Comparison of ENCODE assay signal across 18 cellular contexts in genomic region chr3:195468841-195469240, GRCh38. TPM values are rescaled to one million over a fixed set of nuclear protein-coding genes. Genes with fewer than 3 reads are reported as not detected.
DNase-seq lines count a peak whose midpoint lies in the region; ATAC-seq and TF ChIP-seq lines count a peak whose summit lies in the region.
"Had no signal": no experiment of that assay in that cellular context is flagged by ENCODE, and none has a peak within 500 bp of the region (broad histone marks: within the 10 kb centered on the region; RNA-seq: fewer than 3 reads in every experiment).

No MANE protein-coding gene starts in this region.

- H2AFZ ChIP-seq in KMS-11 (ENCODE audit: low read depth), result no peak overlapping the region; the same call in 1 of the 2 replicates

- intact Hi-C loops in activated CD4-positive, alpha-beta memory T cell treated with anti-CD3 and anti-CD28 coated beads for 36 hours (cut with micrococcal nuclease), result loop anchor here (5.0 kb wide), 1 partner anchor 62 kb away; no protein-coding TSS in a partner anchor
- intact Hi-C loops in CD4-positive, alpha-beta T cell (cut with DNase I, micrococcal nuclease), result no loop called here

- H4K20me1 ChIP-seq in KMS-11 (ENCODE audit: insufficient read depth), result no peaks in the 10 kb centered on the region
- H4K20me1 ChIP-seq: BLaER1 treated with 17β-estradiol and CSF1 and Interleukin-3, amounts not matched to agents 10 nM and 100 nM had no signal

- H3K27ac Mint-ChIP-seq in activated CD4-positive, alpha-beta memory T cell treated with anti-CD3 and anti-CD28 coated beads for 36 hours, result peak overlapping the region; percentile 66
- no peak overlapping the region for H3K27ac Mint-ChIP-seq in activated CD4-positive, alpha-beta memory T cell treated with anti-CD3 and anti-CD28 coated beads, Interleukin-2, amount 10 ng/mL, durations not matched to agents 7 days and 5 days
- peak overlapping the region; percentile 76 for H3K27ac Mint-ChIP-seq in CD4-positive, alpha-beta T cell
- peak overlapping the region in 6 of 10 donors; percentile 1 to 82 (median 76) for H3K27ac Mint-ChIP-seq in naive thymus-derived CD8-positive, alpha-beta T cell
- H3K27ac Mint-ChIP-seq: H9 had no signal

- H3K27me3 Mint-ChIP-seq in activated CD4-positive, alpha-beta memory T cell treated with anti-CD3 and anti-CD28 coated beads for 36 hours, result no peaks in the 10 kb centered on the region
- H3K27me3 Mint-ChIP-seq in activated CD4-positive, alpha-beta memory T cell treated with anti-CD3 and anti-CD28 coated beads, Interleukin-2, amount 10 ng/mL, durations not matched to agents 7 days and 5 days, result no peaks in the 10 kb centered on the region
- H3K27me3 Mint-ChIP-seq in CD4-positive, alpha-beta T cell, result no peaks in the 10 kb centered on the region
- H3K27me3 Mint-ChIP-seq in naive thymus-derived CD8-positive, alpha-beta T cell, result no peaks in the 10 kb centered on the region

- H3K4me3 ChIP-seq in KMS-11 (IDR thresholded peaks at IDR 0.05; ENCODE audit: insufficient read depth, low read depth, low read length), result no peak overlapping the region
- H3K4me3 ChIP-seq: BLaER1 treated with 17β-estradiol and CSF1 and Interleukin-3, amounts not matched to agents 10 nM and 100 nM had no signal

- H3K4me1 ChIP-seq in KMS-11 (ENCODE audit: low read depth, poor library complexity, severe bottlenecking), result peaks cover 21% of the 10 kb centered on the region
- H3K4me1 ChIP-seq: BLaER1 treated with 17β-estradiol and CSF1 and Interleukin-3, amounts not matched to agents 10 nM and 100 nM had no signal

- no peak overlapping the region for H3K9ac ChIP-seq in KMS-11
- H3K9ac ChIP-seq: BLaER1 treated with 17β-estradiol and CSF1 and Interleukin-3, amounts not matched to agents 10 nM and 100 nM had no signal

- H3K79me2 ChIP-seq in KMS-11 (ENCODE audit: insufficient read depth, low read depth), result no peaks in the 10 kb centered on the region

- CTCF ChIA-PET in activated CD4-positive, alpha-beta memory T cell treated with anti-CD3 and anti-CD28 coated beads for 36 hours (lab: Charles Lee), result no interaction called here
- CTCF ChIA-PET in activated CD4-positive, alpha-beta memory T cell treated with anti-CD3 and anti-CD28 coated beads, Interleukin-2, amount 10 ng/mL, durations not matched to agents 7 days and 5 days (lab: Charles Lee), result no interaction called here
- CTCF ChIA-PET in CD4-positive, alpha-beta T cell (lab: Charles Lee), result no interaction called here

- no peaks in the 10 kb centered on the region for H3K27me3 ChIP-seq in CD4-positive, alpha-beta T cell (ENCODE audit: control insufficient read depth, insufficient read depth, low read length)
- no peaks in the 10 kb centered on the region for H3K27me3 ChIP-seq in KMS-11 (ENCODE audit: insufficient read depth, low read depth)
- H3K27me3 ChIP-seq: BLaER1 treated with 17β-estradiol and CSF1 and Interleukin-3, amounts not matched to agents 10 nM and 100 nM had no signal

- H3K4me2 ChIP-seq in KMS-11, result peak overlapping the region; percentile 40; the same call in 1 of the 2 replicates
- H3K4me2 ChIP-seq: BLaER1 treated with 17β-estradiol and CSF1 and Interleukin-3, amounts not matched to agents 10 nM and 100 nM had no signal

- H3K9me3 Mint-ChIP-seq in activated CD4-positive, alpha-beta memory T cell treated with anti-CD3 and anti-CD28 coated beads for 36 hours, result peaks cover 16% of the 10 kb centered on the region
- H3K9me3 Mint-ChIP-seq in activated CD4-positive, alpha-beta memory T cell treated with anti-CD3 and anti-CD28 coated beads, Interleukin-2, amount 10 ng/mL, durations not matched to agents 7 days and 5 days, result peaks cover 16% of the 10 kb centered on the region
- peaks cover 14% of the 10 kb centered on the region for H3K9me3 Mint-ChIP-seq in CD4-positive, alpha-beta T cell
- peaks cover 0 to 22% (median 15%) of the 10 kb centered on the region in 9 donors for H3K9me3 Mint-ChIP-seq in naive thymus-derived CD8-positive, alpha-beta T cell

- ATAC-seq in CD4-positive, alpha-beta T cell (ENCODE audit: poor library complexity), result no peak
- no peak for ATAC-seq in naive thymus-derived CD8-positive, alpha-beta T cell
- ATAC-seq in esophagus mucosa, result no peak
- ATAC-seq in GM18511 (IDR thresholded peaks at IDR 0.05; ENCODE audit: unreplicated experiment), result no peak
- ATAC-seq: HepG2 had no signal

- H3K4me1 Mint-ChIP-seq in activated CD4-positive, alpha-beta memory T cell treated with anti-CD3 and anti-CD28 coated beads for 36 hours (ENCODE audit: low read depth), result peaks cover 14% of the 10 kb centered on the region
- H3K4me1 Mint-ChIP-seq in activated CD4-positive, alpha-beta memory T cell treated with anti-CD3 and anti-CD28 coated beads, Interleukin-2, amount 10 ng/mL, durations not matched to agents 7 days and 5 days, result peaks cover 19% of the 10 kb centered on the region
- peaks cover 8% of the 10 kb centered on the region for H3K4me1 Mint-ChIP-seq in CD4-positive, alpha-beta T cell (ENCODE audit: low read depth)
- peaks cover 3 to 9% (median 8%) of the 10 kb centered on the region in 4 donors for H3K4me1 Mint-ChIP-seq in naive thymus-derived CD8-positive, alpha-beta T cell

- no peak for TF ChIP-seq CTCF in CD4-positive, alpha-beta T cell (IDR thresholded peaks at IDR 0.05)
- TF ChIP-seq CTCF in KMS-11 (conservative IDR thresholded peaks at IDR 0.05; ENCODE audit: low read depth, low read length), result no peak

- no peak for DNase-seq in activated CD4-positive, alpha-beta memory T cell treated with anti-CD3 and anti-CD28 coated beads for 36 hours
- no peak for DNase-seq in activated CD4-positive, alpha-beta memory T cell treated with anti-CD3 and anti-CD28 coated beads, Interleukin-2, amount 10 ng/mL, durations not matched to agents 7 days and 5 days
- DNase-seq in CD4-positive, alpha-beta T cell, result no peak
- no peak for DNase-seq in naive thymus-derived CD8-positive, alpha-beta T cell
- no peak for DNase-seq in caudate nucleus (lab: John Stamatoyannopoulos, UW)
- DNase-seq: ACHN; CD4-positive, CD25-positive, alpha-beta regulatory T cell; COR-L47; DMS153; DMS79 treated with DMSO at 0.1 percent for 48 hours; EL; GOT3; H9 had no signal

- no peak overlapping the region for H3K4me3 Mint-ChIP-seq in activated CD4-positive, alpha-beta memory T cell treated with anti-CD3 and anti-CD28 coated beads for 36 hours
- no peak overlapping the region for H3K4me3 Mint-ChIP-seq in activated CD4-positive, alpha-beta memory T cell treated with anti-CD3 and anti-CD28 coated beads, Interleukin-2, amount 10 ng/mL, durations not matched to agents 7 days and 5 days
- no peak overlapping the region for H3K4me3 Mint-ChIP-seq in CD4-positive, alpha-beta T cell
- H3K4me3 Mint-ChIP-seq in naive thymus-derived CD8-positive, alpha-beta T cell, result no peak overlapping the region
- H3K4me3 Mint-ChIP-seq: CD4-positive, CD25-positive, alpha-beta regulatory T cell; H9 had no signal

- POLR2A ChIA-PET in activated CD4-positive, alpha-beta memory T cell treated with anti-CD3 and anti-CD28 coated beads for 36 hours (lab: Charles Lee), result no interaction called here
- POLR2A ChIA-PET in activated CD4-positive, alpha-beta memory T cell treated with anti-CD3 and anti-CD28 coated beads, Interleukin-2, amount 10 ng/mL, durations not matched to agents 7 days and 5 days (lab: Charles Lee), result no interaction called here
- POLR2A ChIA-PET in CD4-positive, alpha-beta T cell (lab: Charles Lee), result no interaction called here
- POLR2A ChIA-PET in naive thymus-derived CD8-positive, alpha-beta T cell (lab: Charles Lee), result no interaction called here

- H3K36me3 Mint-ChIP-seq in activated CD4-positive, alpha-beta memory T cell treated with anti-CD3 and anti-CD28 coated beads for 36 hours, result peaks cover 4% of the 10 kb centered on the region
- H3K36me3 Mint-ChIP-seq in activated CD4-positive, alpha-beta memory T cell treated with anti-CD3 and anti-CD28 coated beads, Interleukin-2, amount 10 ng/mL, durations not matched to agents 7 days and 5 days (ENCODE audit: low read depth), result peaks cover 15% of the 10 kb centered on the region
- peaks cover 5% of the 10 kb centered on the region for H3K36me3 Mint-ChIP-seq in CD4-positive, alpha-beta T cell (ENCODE audit: low read depth)
- H3K36me3 Mint-ChIP-seq in naive thymus-derived CD8-positive, alpha-beta T cell, result peaks cover 0 to 20% (median 16%) of the 10 kb centered on the region in 3 donors

- no peaks in the 10 kb centered on the region for H3K36me3 ChIP-seq in KMS-11 (ENCODE audit: insufficient read depth)
- H3K36me3 ChIP-seq: BLaER1 treated with 17β-estradiol and CSF1 and Interleukin-3, amounts not matched to agents 10 nM and 100 nM had no signal

- H3K9me3 ChIP-seq in CD4-positive, alpha-beta T cell (ENCODE audit: control insufficient read depth, low read length), result peaks cover 14% of the 10 kb centered on the region

- H3K27ac ChIP-seq in CD4-positive, alpha-beta T cell (ENCODE audit: low read depth, low read length), result no peak overlapping the region
- H3K27ac ChIP-seq in KMS-11, result peak overlapping the region; percentile 55; the same call in 1 of the 2 replicates
- H3K27ac ChIP-seq in caudate nucleus (ENCODE audit: low read depth, low read length), result no peak overlapping the region
- H3K27ac ChIP-seq: BLaER1 treated with 17β-estradiol and CSF1 and Interleukin-3, amounts not matched to agents 10 nM and 100 nM had no signal

RNA-seq across cellular contexts. Expression of gene ACAP2, which starts 26.0 kb away (rescaled TPM):
- total RNA-seq in activated CD4-positive, alpha-beta memory T cell treated with anti-CD3 and anti-CD28 coated beads for 36 hours, result 10 to 100 TPM; 45.0 to 47.0 TPM
- 10 to 100 TPM; 76.0 to 77.4 TPM for total RNA-seq in activated CD4-positive, alpha-beta memory T cell treated with anti-CD3 and anti-CD28 coated beads, Interleukin-2, amount 10 ng/mL, durations not matched to agents 7 days and 5 days
- 10 to 100 TPM; 50.7 to 51.4 TPM for total RNA-seq in CD4-positive, alpha-beta T cell
- total RNA-seq in naive thymus-derived CD8-positive, alpha-beta T cell, result 10 to 100 TPM; 78.7 to 81.0 TPM
- polyA plus RNA-seq in naive thymus-derived CD8-positive, alpha-beta T cell, result 10 to 100 TPM; 36.7 to 49.6 (median 49.5) TPM
- total RNA-seq in esophagus mucosa, result 43.4 TPM
